8 cellular contexts compared by ENCODE assay signal in genomic region chr2:96816127-96816835, GRCh38.
DNase-seq lines count a peak whose midpoint lies in the region; ATAC-seq and TF ChIP-seq lines count a peak whose summit lies in the region.

Gene CNNM3, plus strand, starts transcription at chr2:96816268. Its CDS starts 10 bp downstream, at chr2:96816278.

- H3K9ac ChIP-seq in mucosa of rectum (ENCODE audit: low read depth in 1 of 2, low read length in 2 of 2): peak within 1 kb of the TSS; percentile 65 to 90

- peaks cover 12 to 19% of the 10 kb centered on the region in 2 donors for H3K36me3 ChIP-seq in mucosa of rectum (ENCODE audit: control insufficient read depth in 2 of 2, insufficient read depth in 2 of 2, low read length in 2 of 2)

- H3K9me3 ChIP-seq in mucosa of rectum (ENCODE audit: control insufficient read depth in 2 of 2, low read length in 2 of 2): no peaks in the 10 kb centered on the region

- peak within 1 kb of the TSS; percentile 79 to 87 for H3K4me3 ChIP-seq in mucosa of rectum (ENCODE audit: low read length in 2 of 2)

- no peaks in the 10 kb centered on the region for H3K27me3 ChIP-seq in mucosa of rectum (ENCODE audit: control insufficient read depth in 2 of 2, insufficient read depth in 2 of 2, low read length in 2 of 2)

- TF ChIP-seq RAD21 in Ishikawa (IDR thresholded peaks at IDR 0.05; ENCODE audit: low read depth): no peak

- peak; percentile 90 for ATAC-seq in GM21619 (IDR thresholded peaks at IDR 0.05; ENCODE audit: unreplicated experiment)

- H3K4me1 ChIP-seq in mucosa of rectum (ENCODE audit: control insufficient read depth in 2 of 2, insufficient read depth in 2 of 2, low read length in 2 of 2): peaks cover 41 to 53% of the 10 kb centered on the region in 2 donors

- DNase-seq in DMS53 treated with DMSO at 0.1 percent for 48 hours (lab: John Stamatoyannopoulos, UW; ENCODE audit: unreplicated experiment): peak; percentile 97
- peak; percentile 95 for DNase-seq in OCI-M1 (lab: John Stamatoyannopoulos, UW)
- peak; percentile 93 for DNase-seq in activated T-cell treated with anti-CD3 and anti-CD28 coated beads for 24 hours (ENCODE audit: low read depth)
- peak; percentile 57 for DNase-seq in epithelial cell of prostate (ENCODE audit: low read depth, low spot score)
- peak; percentile 89 to 94 for DNase-seq in stimulated activated CD8-positive, alpha-beta memory T cell treated with anti-CD3 and anti-CD28 coated beads, Interleukin-4, amount 100 ng/mL, for 4 hours (ENCODE audit: low read depth in 2 of 2, low spot score in 1 of 2)

- TF ChIP-seq EP300 in Ishikawa (IDR thresholded peaks at IDR 0.05; ENCODE audit: borderline replicate concordance): peak; percentile 34; the same call in 1 of the 2 replicates

- H3K27ac ChIP-seq in epithelial cell of prostate: peak within 1 kb of the TSS; percentile 65
- H3K27ac ChIP-seq in mucosa of rectum (ENCODE audit: low read depth in 2 of 2, low read length in 2 of 2): peak within 1 kb of the TSS; percentile 95 to 96

TF ChIP-seq in Ishikawa, 13 proteins besides CTCF, POLR2A, EP300 and RAD21:
- TF ChIP-seq CEBPB (IDR thresholded peaks at IDR 0.05) (no peak), ZBTB7A (IDR thresholded peaks at IDR 0.05; ENCODE audit: low read depth) (peak; percentile 33), TAF1 (IDR thresholded peaks at IDR 0.05; ENCODE audit: low read depth) (peak; percentile 60; the same call in 1 of the 2 replicates), USF1 (IDR thresholded peaks at IDR 0.05) (no peak), YY1 (IDR thresholded peaks at IDR 0.05; ENCODE audit: low read depth) (peak; percentile 89), EGR1 (IDR thresholded peaks at IDR 0.05) (peak; percentile 65; the same call in 1 of the 2 replicates), TCF12 (IDR thresholded peaks at IDR 0.05; ENCODE audit: low read depth) (peak; percentile 13; the same call in 1 of the 2 replicates), MAX (IDR thresholded peaks at IDR 0.05) (peak; percentile 21; the same call in 1 of the 2 replicates), CREB1 (IDR thresholded peaks at IDR 0.05; ENCODE audit: low read depth) (no peak)

Comparison
In these comparisons a context has a peak if more than half of its experiments do, and no peak if none do; other contexts are left out.
1. Peak in every context shown above with its lines: DNase-seq, ATAC-seq, H3K4me3 ChIP-seq and H3K27ac ChIP-seq.